7 cellular contexts compared by ENCODE assay signal in the genomic region with DNA sequence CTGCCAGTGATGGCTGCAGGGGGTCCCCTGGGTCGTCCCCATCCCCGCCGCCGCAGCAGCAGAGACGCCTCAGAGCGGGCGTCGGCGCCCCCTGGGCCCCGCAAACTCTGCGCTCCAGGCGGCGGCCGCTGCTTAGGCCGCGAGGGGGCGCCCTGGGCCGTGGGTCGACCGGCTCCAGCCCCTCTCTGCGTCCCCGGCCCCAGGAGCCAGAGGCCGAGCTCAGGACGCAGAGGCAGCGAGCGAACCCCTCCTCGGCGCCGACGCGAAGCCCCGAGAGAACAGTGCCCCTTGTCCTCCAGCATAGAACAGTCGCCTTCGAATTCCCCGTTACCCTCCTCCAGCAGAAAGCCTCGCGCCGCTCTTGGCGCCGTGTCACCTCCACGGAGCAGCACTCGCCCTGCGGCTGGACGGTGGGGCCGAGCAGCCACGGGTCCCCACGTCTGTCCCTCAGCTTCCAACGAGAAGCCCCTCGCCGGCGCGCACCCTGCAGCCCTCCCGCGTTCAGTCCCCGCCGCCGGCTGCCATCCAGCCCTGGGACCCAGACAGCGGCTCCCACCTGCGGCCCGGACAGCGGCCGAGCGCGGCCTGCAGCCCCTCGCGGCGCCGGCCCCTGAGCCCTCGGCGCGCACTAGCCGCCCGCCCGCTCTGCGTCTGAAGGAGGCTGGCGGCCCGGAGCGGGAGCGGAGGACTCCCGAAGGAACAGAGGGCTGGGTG.
DNase-seq lines count a peak whose midpoint lies in the region; ATAC-seq and TF ChIP-seq lines count a peak whose summit lies in the region.

No MANE protein-coding gene starts in this region.

- H3K27ac Mint-ChIP-seq in brain: peak overlapping the region in 4 of 5 experiments; percentile 58 to 86 (median 78)

- H3K27ac ChIP-seq in iPS-18a (ENCODE audit: low read length): no peak overlapping the region
- H3K27ac ChIP-seq in skeletal muscle tissue (ENCODE audit: low read depth, low read length): peak overlapping the region; percentile 68

- H3K4me1 ChIP-seq in iPS-18a (ENCODE audit: control insufficient read depth, low read depth, low read length) (peaks cover 66% of the 10 kb centered on the region), skeletal muscle tissue (ENCODE audit: control insufficient read depth in 3 of 3, insufficient read depth in 3 of 3, low read length in 3 of 3) (peaks cover 10 to 19% (median 12%) of the 10 kb centered on the region in 3 donors)

- peak; percentile 89 for TF ChIP-seq CTCF in GM12865 (IDR thresholded peaks at IDR 0.05; ENCODE audit: insufficient read depth, low read depth, low read length, missing control alignments)
- TF ChIP-seq CTCF in brain (conservative IDR thresholded peaks at IDR 0.05): peak; percentile 95 to 96

- H3K27me3 Mint-ChIP-seq in brain: peaks cover 20% of the 10 kb centered on the region

- H3K4me3 ChIP-seq in GM12865 (ENCODE audit: low read depth, low read length) (peak overlapping the region; percentile 77), iPS-18a (ENCODE audit: low read length) (peak overlapping the region; percentile 92), skeletal muscle tissue (ENCODE audit: low read length in 3 of 3) (peak overlapping the region; percentile 88 to 92 (median 90))

- peak; percentile 74 for DNase-seq in GM12865 (ENCODE audit: low read depth)
- DNase-seq in KBM-7: peak; percentile 78
- peak; percentile 69 for DNase-seq in T1000 (lab: John Stamatoyannopoulos, UW)

- H3K4me1 Mint-ChIP-seq in brain: peaks cover 45% of the 10 kb centered on the region

- H3K4me3 Mint-ChIP-seq in brain: peak overlapping the region; percentile 87 to 94 (median 90)

- H3K27me3 ChIP-seq in iPS-18a (ENCODE audit: control insufficient read depth, insufficient read depth, low read length) (peaks cover 13% of the 10 kb centered on the region), skeletal muscle tissue (ENCODE audit: control insufficient read depth in 3 of 3, insufficient read depth in 3 of 3, low read length in 3 of 3) (no peaks in the 10 kb centered on the region)

- peaks cover 18% of the 10 kb centered on the region for H3K36me3 ChIP-seq in iPS-18a (ENCODE audit: control insufficient read depth, low read depth, low read length)
- no peaks in the 10 kb centered on the region for H3K36me3 ChIP-seq in skeletal muscle tissue (ENCODE audit: control insufficient read depth in 3 of 3, insufficient read depth in 3 of 3, low read length in 3 of 3)

- H3K9me3 ChIP-seq in iPS-18a (ENCODE audit: control insufficient read depth, low read depth, low read length) (no peaks in the 10 kb centered on the region), skeletal muscle tissue (ENCODE audit: control insufficient read depth in 3 of 3, low read length in 3 of 3) (no peaks in the 10 kb centered on the region)

- H3K9ac ChIP-seq in iPS-18a (ENCODE audit: low read length): peak overlapping the region; percentile 75
- peak overlapping the region; percentile 71 to 86 (median 82) for H3K9ac ChIP-seq in skeletal muscle tissue (ENCODE audit: low read depth in 1 of 3, low read length in 3 of 3)

- in situ Hi-C loops in KBM-7 (cut with MboI; ENCODE audit: low pct_unique_long_range_greater_than_20kb, low sequenced_read_pairs): no loop called here

- peak; percentile 78 for ATAC-seq in GM21825 (IDR thresholded peaks at IDR 0.05; ENCODE audit: unreplicated experiment)

- H3K36me3 Mint-ChIP-seq in brain: no peaks in the 10 kb centered on the region

- peaks cover 0 to 2% (median 0%) of the 10 kb centered on the region in 5 experiments for H3K9me3 Mint-ChIP-seq in brain
